Comparison of ENCODE assay signal across 8 cellular contexts in the genomic region with DNA sequence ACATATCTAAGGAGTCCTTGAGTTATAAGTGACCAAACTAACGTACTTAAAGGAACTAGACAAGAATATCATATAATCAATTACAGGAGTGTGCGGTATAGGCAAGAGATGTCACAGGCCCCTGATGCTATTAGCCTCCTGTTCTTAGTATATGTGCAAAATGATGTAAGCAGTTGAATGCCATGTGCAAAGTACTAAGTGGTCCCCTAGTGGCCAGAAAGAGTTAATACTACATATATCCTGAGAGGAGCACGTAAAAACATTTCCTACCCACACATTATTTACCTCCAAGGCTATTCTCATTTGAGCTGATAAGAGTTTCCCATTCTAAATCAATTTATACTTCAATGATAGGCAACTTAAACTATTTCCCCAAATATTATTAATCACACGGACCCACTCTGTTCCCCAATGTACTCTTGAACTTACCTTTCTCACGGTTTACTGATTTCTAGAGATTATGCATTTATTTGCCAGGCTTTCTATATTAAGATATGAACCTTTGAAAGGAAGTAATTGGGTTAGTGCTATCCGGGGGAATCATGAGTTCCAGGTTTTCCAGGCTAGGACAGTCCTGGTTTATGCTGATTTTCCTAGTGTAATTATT.
DNase-seq lines count a peak whose midpoint lies in the region; ATAC-seq, FAIRE-seq and TF ChIP-seq lines count a peak whose summit lies in the region.

No MANE protein-coding gene starts in this region.

- H3K4me1 ChIP-seq in H1 (replicated peaks in 1 of 4; ENCODE audit: control insufficient read depth in 3 of 4, insufficient read depth in 4 of 4, low read length in 3 of 4) (no peaks in the 10 kb centered on the region), smooth muscle cell (ENCODE audit: low read depth) (no peaks in the 10 kb centered on the region), right cardiac atrium (ENCODE audit: control insufficient read depth, insufficient read depth, low read length) (no peaks in the 10 kb centered on the region)

- H3K79me1 ChIP-seq in H1 (ENCODE audit: low read depth, low read length), result no peaks in the 10 kb centered on the region

- H2BK5ac ChIP-seq in H1 (ENCODE audit: low read depth, low read length), result no peak overlapping the region

- 54% methylated on average over 6 of the region's 6 CpGs; no CpG with 5 or more reads in 1 of the 2 experiments for WGBS in H1 (ENCODE audit: extremely low coverage in 1 of 2, insufficient coverage in 1 of 2, insufficient read length in 1 of 2, insufficient replicate concordance in 2 of 2, low coverage in 1 of 2, low lambda C conversion rate in 2 of 2, missing lambda C conversion rate in 1 of 2), 2 experiments
- 48% methylated on average over 6 of the region's 6 CpGs for WGBS in smooth muscle cell (ENCODE audit: low lambda C conversion rate)
- 40% methylated on average over 6 of the region's 6 CpGs for WGBS in right cardiac atrium

- intact Hi-C loops in right cardiac atrium (cut with DNase I), result no loop called here

- H3K36me3 ChIP-seq in H1 (ENCODE audit: control insufficient read depth in 2 of 4, insufficient read depth in 4 of 4, low read length in 3 of 4) (peaks cover 0 to 6% (median 1%) of the 10 kb centered on the region in 4 experiments; a peak in 1 of 8 replicates), smooth muscle cell (ENCODE audit: low read depth) (no peaks in the 10 kb centered on the region)

- no peak overlapping the region for H2AFZ ChIP-seq in H1 (ENCODE audit: low read length)
- H2AFZ ChIP-seq in smooth muscle cell (ENCODE audit: low read depth), result no peak overlapping the region

- H4K5ac ChIP-seq in H1 (ENCODE audit: insufficient read length, low read depth, low read length), result no peak overlapping the region

- H2BK15ac ChIP-seq in H1 (ENCODE audit: low read length), result no peak overlapping the region

- H2BK120ac ChIP-seq in H1 (replicated peaks; ENCODE audit: low read depth, low read length), result no peak overlapping the region

- H3K4ac ChIP-seq in H1 (replicated peaks; ENCODE audit: insufficient read length, low read depth, low read length), result no peak overlapping the region

- no peak overlapping the region for H3K56ac ChIP-seq in H1 (replicated peaks; ENCODE audit: insufficient read length, low read depth, low read length)

- H3K9me3 ChIP-seq in H1 (ENCODE audit: insufficient read depth in 2 of 2, low read depth in 1 of 2, low read length in 1 of 2) (peaks cover 5 to 15% of the 10 kb centered on the region in 2 experiments; a peak in 3 of 4 replicates), smooth muscle cell (replicated peaks; ENCODE audit: low read depth) (no peaks in the 10 kb centered on the region), right cardiac atrium (ENCODE audit: control insufficient read depth, low read length) (no peaks in the 10 kb centered on the region)

- H4K20me1 ChIP-seq in H1 (replicated peaks in 1 of 2; ENCODE audit: control insufficient read depth in 1 of 2, insufficient read depth in 2 of 2, low read length in 2 of 2) (no peaks in the 10 kb centered on the region), smooth muscle cell (ENCODE audit: low read depth) (no peaks in the 10 kb centered on the region)

- DNase-seq in DMS53 treated with DMSO at 0.1 percent for 48 hours (lab: John Stamatoyannopoulos, UW; ENCODE audit: unreplicated experiment), result peak; percentile 65
- DNase-seq in NCI-H82 (lab: John Stamatoyannopoulos, UW), result peak; percentile 45
- DNase-seq in H1 (ENCODE audit: low read depth in 1 of 2, low spot score in 2 of 2), result no peak
- no peak for DNase-seq in smooth muscle cell (lab: John Stamatoyannopoulos, UW; ENCODE audit: unreplicated experiment)
- DNase-seq in COLO668 (lab: John Stamatoyannopoulos, UW; ENCODE audit: unreplicated experiment), result no peak
- no peak for DNase-seq in right cardiac atrium

- H3K79me2 ChIP-seq in H1 (ENCODE audit: control insufficient read depth in 1 of 2, insufficient read depth in 2 of 2, low read length in 2 of 2), result no peaks in the 10 kb centered on the region
- no peaks in the 10 kb centered on the region for H3K79me2 ChIP-seq in smooth muscle cell (ENCODE audit: low read depth)

- no peak for TF ChIP-seq EP300 in H1 (IDR thresholded peaks at IDR 0.05; ENCODE audit: borderline replicate concordance in 1 of 2, low read depth in 2 of 2, low read length in 2 of 2)

- no peak overlapping the region for H2BK12ac ChIP-seq in H1 (ENCODE audit: low read depth, low read length)

- H3K27ac ChIP-seq in H1 (ENCODE audit: low read depth, low read length) (no peak overlapping the region), smooth muscle cell (ENCODE audit: low read depth) (no peak overlapping the region), right cardiac atrium (ENCODE audit: low read length) (no peak overlapping the region)

- no peaks in the 10 kb centered on the region for H3K23me2 ChIP-seq in H1 (ENCODE audit: low read depth, low read length)

- no peak overlapping the region for H3K18ac ChIP-seq in H1 (ENCODE audit: extremely low read depth, low read length)

- no peak overlapping the region for H3K4me3 ChIP-seq in H1 (ENCODE audit: extremely low read depth in 1 of 4, insufficient read depth in 2 of 4, low read depth in 3 of 4, low read length in 4 of 4)
- no peak overlapping the region for H3K4me3 ChIP-seq in smooth muscle cell
- H3K4me3 ChIP-seq in right cardiac atrium (ENCODE audit: low read length), result no peak overlapping the region

- H3K14ac ChIP-seq in H1 (ENCODE audit: insufficient read length), result no peak overlapping the region

- no peak overlapping the region for H4K91ac ChIP-seq in H1 (replicated peaks; ENCODE audit: insufficient read length, low read length)

- TF ChIP-seq CTCF in H1 (IDR thresholded peaks at IDR 0.05; ENCODE audit: control extremely low read depth in 1 of 3, insufficient read depth in 1 of 3, low read depth in 1 of 3, low read length in 3 of 3) (peak in 2 of 3 experiments; percentile 40 to 67; a peak in 2 of 4 replicates), smooth muscle cell (IDR thresholded peaks at IDR 0.05; ENCODE audit: borderline replicate concordance, insufficient read depth, poor library complexity, severe bottlenecking) (peak; percentile 69)

- ATAC-seq in GM19467 (IDR thresholded peaks at IDR 0.05; ENCODE audit: unreplicated experiment), result peak; percentile 100
- ATAC-seq in HG03432 (IDR thresholded peaks at IDR 0.05; ENCODE audit: unreplicated experiment), result peak; percentile 99
- ATAC-seq in right cardiac atrium, result no peak

- no peak for TF ChIP-seq POLR2A in H1 (IDR thresholded peaks at IDR 0.05; ENCODE audit: control extremely low read depth in 1 of 2, low read depth in 2 of 2, low read length in 2 of 2)

- H2AK5ac ChIP-seq in H1 (ENCODE audit: low read depth, low read length), result no peak overlapping the region

- H2BK20ac ChIP-seq in H1 (ENCODE audit: low read length), result no peak overlapping the region

- peak; percentile 57 to 59 for TF ChIP-seq RAD21 in H1 (IDR thresholded peaks at IDR 0.05 in 1 of 2, conservative IDR thresholded peaks at IDR 0.05 in 1 of 2; ENCODE audit: low read depth in 2 of 2, low read length in 2 of 2)

- H3K4me2 ChIP-seq in H1 (ENCODE audit: insufficient read depth in 1 of 2, low read depth in 2 of 2, low read length in 2 of 2) (no peak overlapping the region), smooth muscle cell (no peak overlapping the region)

- CTCF ChIA-PET in H1 (lab: Charles Lee; ENCODE audit: partially characterized antibody), result interaction anchor here (0.5 to 2.1 kb wide), 22 partner anchors 10 to 737 kb away, joined by 3 to 8 read pairs (median 4); no protein-coding TSS in a partner anchor

- H4K8ac ChIP-seq in H1 (ENCODE audit: extremely low read depth, insufficient read depth, low read length), result no peak overlapping the region

- POLR2A ChIA-PET in H1 (lab: Charles Lee; ENCODE audit: partially characterized antibody), result no interaction called here

- no peak overlapping the region for H3K9ac ChIP-seq in H1 (replicated peaks in 1 of 4; ENCODE audit: extremely low read depth in 1 of 4, low read depth in 3 of 4, low read length in 3 of 4)
- no peak overlapping the region for H3K9ac ChIP-seq in smooth muscle cell (ENCODE audit: low read depth)

- FAIRE-seq in H1 (lab: Jason Lieb, UNC), result peak; percentile 19

- H3K23ac ChIP-seq in H1 (ENCODE audit: insufficient read length), result no peak overlapping the region

- H3F3A ChIP-seq in smooth muscle cell (ENCODE audit: low read depth), result no peaks in the 10 kb centered on the region

- H3K27me3 ChIP-seq in H1 (replicated peaks in 1 of 4; ENCODE audit: control insufficient read depth in 3 of 4, extremely low read depth in 1 of 4, insufficient read depth in 3 of 4, low read length in 3 of 4) (no peaks in the 10 kb centered on the region), smooth muscle cell (ENCODE audit: low read depth) (peaks cover 5% of the 10 kb centered on the region), right cardiac atrium (ENCODE audit: control insufficient read depth, insufficient read depth) (no peaks in the 10 kb centered on the region)

TF ChIP-seq in H1, 55 proteins besides CTCF, POLR2A, EP300 and RAD21:
- TF ChIP-seq POU5F1 (IDR thresholded peaks at IDR 0.05; ENCODE audit: low read depth, low read length), result no peak
- peak; percentile 27; the same call in 1 of the 2 replicates for TF ChIP-seq MAX (IDR thresholded peaks at IDR 0.05)
- TF ChIP-seq FOSL1 (IDR thresholded peaks at IDR 0.05; ENCODE audit: insufficient read depth, low read depth, low read length), result no peak

Comparison
In these comparisons a context has a peak if more than half of its experiments do, and no peak if none do; other contexts are left out.
1. DNase-seq: peak in DMS53 treated with DMSO at 0.1 percent for 48 hours (single experiment) and NCI-H82 (single experiment); none in H1 (0 of 2), smooth muscle cell (single experiment), COLO668 (single experiment) and right cardiac atrium (0 of 3).
2. ATAC-seq: peak in GM19467 (single experiment) and HG03432 (single experiment); none in right cardiac atrium (0 of 2).